Comparison of ENCODE assay signal across 1 cellular context in the genomic region with DNA sequence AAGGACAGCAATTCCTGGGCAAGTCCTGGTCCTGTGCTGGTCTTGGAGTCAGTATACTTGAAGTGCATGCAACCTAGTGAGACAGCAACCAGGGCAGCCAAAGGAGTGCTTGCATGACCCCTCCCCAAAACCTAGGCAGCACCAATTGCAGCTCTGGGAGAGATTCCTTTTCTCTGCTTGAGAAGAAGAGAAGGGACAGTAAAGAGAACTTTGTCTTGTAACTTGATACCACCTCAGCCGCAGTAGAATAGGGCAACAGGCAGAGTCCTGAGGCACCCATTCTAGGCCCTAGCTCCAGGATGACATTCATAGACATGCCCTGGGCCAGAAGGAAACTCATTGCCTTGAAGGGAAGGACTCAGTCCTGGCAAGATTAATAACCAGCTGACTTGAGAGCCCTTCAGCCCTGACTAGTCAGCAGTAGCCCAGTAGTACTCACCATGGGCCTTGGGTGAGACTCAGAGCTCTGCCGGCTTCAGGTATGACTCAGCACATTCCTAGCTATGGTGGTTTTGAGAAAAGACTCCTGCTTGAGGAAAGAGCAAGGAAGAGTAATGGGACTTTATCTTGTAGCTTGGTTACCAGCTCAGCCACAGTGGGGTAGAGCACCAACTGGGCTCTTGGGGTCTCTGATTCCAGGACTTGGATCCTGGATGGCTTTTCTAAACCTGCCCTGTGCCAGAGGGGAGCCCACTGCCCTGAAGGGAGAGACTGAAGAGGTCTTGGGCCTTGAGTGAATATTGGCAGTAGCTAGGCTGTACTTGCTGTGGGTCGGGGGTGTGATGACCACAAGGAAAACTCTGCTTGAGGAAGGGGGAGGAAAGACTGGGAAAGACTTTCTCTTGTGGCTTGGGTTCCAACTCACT.
TF ChIP-seq lines count a peak whose summit lies in the region.

No MANE protein-coding gene starts in this region.

TF ChIP-seq in K562, 482 proteins besides CTCF, POLR2A, EP300 and RAD21 (continued from another document and continues in another):
- TF ChIP-seq, protein P1, sequence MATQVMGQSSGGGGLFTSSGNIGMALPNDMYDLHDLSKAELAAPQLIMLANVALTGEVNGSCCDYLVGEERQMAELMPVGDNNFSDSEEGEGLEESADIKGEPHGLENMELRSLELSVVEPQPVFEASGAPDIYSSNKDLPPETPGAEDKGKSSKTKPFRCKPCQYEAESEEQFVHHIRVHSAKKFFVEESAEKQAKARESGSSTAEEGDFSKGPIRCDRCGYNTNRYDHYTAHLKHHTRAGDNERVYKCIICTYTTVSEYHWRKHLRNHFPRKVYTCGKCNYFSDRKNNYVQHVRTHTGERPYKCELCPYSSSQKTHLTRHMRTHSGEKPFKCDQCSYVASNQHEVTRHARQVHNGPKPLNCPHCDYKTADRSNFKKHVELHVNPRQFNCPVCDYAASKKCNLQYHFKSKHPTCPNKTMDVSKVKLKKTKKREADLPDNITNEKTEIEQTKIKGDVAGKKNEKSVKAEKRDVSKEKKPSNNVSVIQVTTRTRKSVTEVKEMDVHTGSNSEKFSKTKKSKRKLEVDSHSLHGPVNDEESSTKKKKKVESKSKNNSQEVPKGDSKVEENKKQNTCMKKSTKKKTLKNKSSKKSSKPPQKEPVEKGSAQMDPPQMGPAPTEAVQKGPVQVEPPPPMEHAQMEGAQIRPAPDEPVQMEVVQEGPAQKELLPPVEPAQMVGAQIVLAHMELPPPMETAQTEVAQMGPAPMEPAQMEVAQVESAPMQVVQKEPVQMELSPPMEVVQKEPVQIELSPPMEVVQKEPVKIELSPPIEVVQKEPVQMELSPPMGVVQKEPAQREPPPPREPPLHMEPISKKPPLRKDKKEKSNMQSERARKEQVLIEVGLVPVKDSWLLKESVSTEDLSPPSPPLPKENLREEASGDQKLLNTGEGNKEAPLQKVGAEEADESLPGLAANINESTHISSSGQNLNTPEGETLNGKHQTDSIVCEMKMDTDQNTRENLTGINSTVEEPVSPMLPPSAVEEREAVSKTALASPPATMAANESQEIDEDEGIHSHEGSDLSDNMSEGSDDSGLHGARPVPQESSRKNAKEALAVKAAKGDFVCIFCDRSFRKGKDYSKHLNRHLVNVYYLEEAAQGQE (CRISPR knock-in tag; IDR thresholded peaks at IDR 0.05; ENCODE audit: low read depth) = no peak
- TF ChIP-seq SMARCA4 (IDR thresholded peaks at IDR 0.05) = peak; percentile 91
- TF ChIP-seq, protein P2, sequence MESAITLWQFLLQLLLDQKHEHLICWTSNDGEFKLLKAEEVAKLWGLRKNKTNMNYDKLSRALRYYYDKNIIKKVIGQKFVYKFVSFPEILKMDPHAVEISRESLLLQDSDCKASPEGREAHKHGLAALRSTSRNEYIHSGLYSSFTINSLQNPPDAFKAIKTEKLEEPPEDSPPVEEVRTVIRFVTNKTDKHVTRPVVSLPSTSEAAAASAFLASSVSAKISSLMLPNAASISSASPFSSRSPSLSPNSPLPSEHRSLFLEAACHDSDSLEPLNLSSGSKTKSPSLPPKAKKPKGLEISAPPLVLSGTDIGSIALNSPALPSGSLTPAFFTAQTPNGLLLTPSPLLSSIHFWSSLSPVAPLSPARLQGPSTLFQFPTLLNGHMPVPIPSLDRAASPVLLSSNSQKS (CRISPR knock-in tag; IDR thresholded peaks at IDR 0.05) = 0 out of 2 replicates have a peak, but pooled peaks have one; percentile 46
- no peak for TF ChIP-seq NR3C1 (CRISPR knock-in tag; IDR thresholded peaks at IDR 0.05)
- TF ChIP-seq SRSF3 (IDR thresholded peaks at IDR 0.05; ENCODE audit: insufficient read depth, low read length) = no peak
- peak; percentile 66; the same call in 1 of the 2 replicates for TF ChIP-seq ZNF41 (CRISPR knock-in tag; conservative IDR thresholded peaks at IDR 0.05)
- TF ChIP-seq ASH1L (IDR thresholded peaks at IDR 0.05; ENCODE audit: borderline replicate concordance, low read depth, partially characterized antibody) = no peak
- TF ChIP-seq POLR2G (IDR thresholded peaks at IDR 0.05; ENCODE audit: low read depth, low read length) = no peak
- no peak for TF ChIP-seq TGIF2 (CRISPR knock-in tag; IDR thresholded peaks at IDR 0.05)
- TF ChIP-seq MEF2A (IDR thresholded peaks at IDR 0.05; ENCODE audit: control insufficient read depth, low read depth, low read length) = no peak
- TF ChIP-seq SAP30 (IDR thresholded peaks at IDR 0.05; ENCODE audit: borderline replicate concordance, insufficient read depth, low read depth, low read length, poor library complexity, severe bottlenecking) = no peak
- TF ChIP-seq, protein P3, sequence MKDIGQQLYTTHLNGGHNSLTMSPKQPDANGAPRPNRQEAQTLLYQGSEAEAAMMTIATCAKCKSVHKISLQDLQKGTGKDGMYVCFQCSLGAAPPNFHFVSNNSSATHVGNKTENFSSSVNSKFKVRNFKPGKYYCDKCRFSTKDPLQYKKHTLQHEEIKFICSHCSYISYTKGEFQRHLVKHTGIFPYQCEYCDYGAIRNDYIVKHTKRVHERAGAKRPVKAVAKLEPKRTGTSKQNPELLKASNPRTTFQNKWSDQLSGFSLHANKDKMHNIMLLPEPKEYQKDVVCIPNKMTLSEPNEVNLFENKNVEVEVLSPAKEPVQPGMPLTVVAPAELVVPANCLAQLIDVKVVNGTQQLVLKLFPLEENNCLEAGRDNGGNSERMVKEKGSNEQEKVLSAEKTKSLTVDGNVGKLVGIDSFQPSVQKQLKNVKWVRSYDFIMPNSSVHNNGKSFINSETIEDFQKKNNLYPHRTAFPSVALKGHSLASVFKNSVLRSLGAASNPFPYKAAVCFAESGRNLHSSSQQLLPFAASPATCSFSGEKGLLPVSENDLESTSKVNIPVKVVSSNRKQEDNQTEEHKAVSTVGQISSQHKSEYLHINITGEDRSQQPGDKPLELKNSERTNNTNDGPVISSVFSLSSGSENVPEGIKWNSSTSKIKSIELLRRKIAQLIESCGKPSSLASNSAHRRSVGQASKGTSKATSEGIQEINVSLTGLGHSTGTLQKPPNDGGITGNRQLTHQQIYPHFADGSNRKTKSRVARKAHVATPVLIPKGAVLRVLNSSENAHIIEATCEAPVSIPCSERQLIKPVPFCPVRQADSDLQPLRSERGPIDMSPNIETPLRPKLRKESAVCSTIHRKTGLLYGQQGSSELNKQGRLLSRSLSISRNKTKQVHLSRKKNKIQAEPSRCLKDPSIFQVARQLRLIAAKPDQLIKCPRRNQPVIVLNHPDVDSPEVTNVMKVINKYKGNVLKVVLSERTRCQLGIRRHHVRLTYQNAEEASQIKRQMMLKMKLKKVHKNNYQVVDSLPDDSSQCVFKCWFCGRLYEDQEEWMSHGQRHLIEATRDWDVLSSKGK (CRISPR knock-in tag; IDR thresholded peaks at IDR 0.05) = no peak
- no peak for TF ChIP-seq ZNF324 (CRISPR knock-in tag; IDR thresholded peaks at IDR 0.05)
- TF ChIP-seq CHCHD3 (CRISPR knock-in tag; IDR thresholded peaks at IDR 0.05) = no peak
- TF ChIP-seq CHD4 (IDR thresholded peaks at IDR 0.05; ENCODE audit: insufficient read depth, insufficient replicate concordance, low read depth, low read length, poor library complexity, severe bottlenecking) = no peak
- no peak for TF ChIP-seq SMAD1 (IDR thresholded peaks at IDR 0.05; ENCODE audit: low read depth, low read length, partially characterized antibody)
- TF ChIP-seq TSC22D4 (tag; IDR thresholded peaks at IDR 0.05) = no peak
- peak; percentile 34; the same call in 1 of the 2 replicates for TF ChIP-seq BHLHE40 (IDR thresholded peaks at IDR 0.05; ENCODE audit: low read length)
- no peak for TF ChIP-seq ZNF232 (CRISPR knock-in tag; IDR thresholded peaks at IDR 0.05)
- TF ChIP-seq, protein P4, sequence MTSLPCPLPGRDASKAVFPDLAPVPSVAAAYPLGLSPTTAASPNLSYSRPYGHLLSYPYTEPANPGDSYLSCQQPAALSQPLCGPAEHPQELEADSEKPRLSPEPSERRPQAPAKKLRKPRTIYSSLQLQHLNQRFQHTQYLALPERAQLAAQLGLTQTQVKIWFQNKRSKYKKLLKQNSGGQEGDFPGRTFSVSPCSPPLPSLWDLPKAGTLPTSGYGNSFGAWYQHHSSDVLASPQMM (CRISPR knock-in tag; IDR thresholded peaks at IDR 0.05) = no peak
- no peak for TF ChIP-seq EWSR1 (IDR thresholded peaks at IDR 0.05; ENCODE audit: borderline replicate concordance, low read depth, partially characterized antibody)
- TF ChIP-seq NUFIP1 (IDR thresholded peaks at IDR 0.05; ENCODE audit: partially characterized antibody) = no peak
- no peak for TF ChIP-seq TCFL5 (CRISPR knock-in tag; conservative IDR thresholded peaks at IDR 0.05)
- no peak for TF ChIP-seq SRSF1 (IDR thresholded peaks at IDR 0.05; ENCODE audit: low read depth, low read length)
- TF ChIP-seq, protein P5, sequence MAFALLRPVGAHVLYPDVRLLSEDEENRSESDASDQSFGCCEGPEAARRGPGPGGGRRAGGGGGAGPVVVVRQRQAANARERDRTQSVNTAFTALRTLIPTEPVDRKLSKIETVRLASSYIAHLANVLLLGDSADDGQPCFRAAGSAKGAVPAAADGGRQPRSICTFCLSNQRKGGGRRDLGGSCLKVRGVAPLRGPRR (CRISPR knock-in tag; IDR thresholded peaks at IDR 0.05) = no peak
- 0 out of 2 replicates have a peak, but pooled peaks have one; percentile 43 for TF ChIP-seq ZNF583 (CRISPR knock-in tag; IDR thresholded peaks at IDR 0.05)
- no peak for TF ChIP-seq STAT5B (CRISPR knock-in tag; IDR thresholded peaks at IDR 0.05)
- TF ChIP-seq RBBP5 (IDR thresholded peaks at IDR 0.05; ENCODE audit: borderline replicate concordance, insufficient read depth, low read length, poor library complexity, severe bottlenecking) = no peak
- no peak for TF ChIP-seq SMAD2 (IDR thresholded peaks at IDR 0.05; ENCODE audit: low read depth, low read length)
- TF ChIP-seq, protein P6, sequence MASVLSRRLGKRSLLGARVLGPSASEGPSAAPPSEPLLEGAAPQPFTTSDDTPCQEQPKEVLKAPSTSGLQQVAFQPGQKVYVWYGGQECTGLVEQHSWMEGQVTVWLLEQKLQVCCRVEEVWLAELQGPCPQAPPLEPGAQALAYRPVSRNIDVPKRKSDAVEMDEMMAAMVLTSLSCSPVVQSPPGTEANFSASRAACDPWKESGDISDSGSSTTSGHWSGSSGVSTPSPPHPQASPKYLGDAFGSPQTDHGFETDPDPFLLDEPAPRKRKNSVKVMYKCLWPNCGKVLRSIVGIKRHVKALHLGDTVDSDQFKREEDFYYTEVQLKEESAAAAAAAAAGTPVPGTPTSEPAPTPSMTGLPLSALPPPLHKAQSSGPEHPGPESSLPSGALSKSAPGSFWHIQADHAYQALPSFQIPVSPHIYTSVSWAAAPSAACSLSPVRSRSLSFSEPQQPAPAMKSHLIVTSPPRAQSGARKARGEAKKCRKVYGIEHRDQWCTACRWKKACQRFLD (CRISPR knock-in tag; IDR thresholded peaks at IDR 0.05) = peak; percentile 67
- no peak for TF ChIP-seq ETV6 (IDR thresholded peaks at IDR 0.05; ENCODE audit: borderline replicate concordance in 1 of 2, low read depth in 2 of 2, low read length in 1 of 2)
- no peak for TF ChIP-seq ETV6 (CRISPR knock-in tag; IDR thresholded peaks at IDR 0.05; ENCODE audit: borderline replicate concordance)
- no peak for TF ChIP-seq ZNF274 (IDR thresholded peaks at IDR 0.05; ENCODE audit: borderline replicate concordance, low read depth, low read length)
- TF ChIP-seq, protein P7, sequence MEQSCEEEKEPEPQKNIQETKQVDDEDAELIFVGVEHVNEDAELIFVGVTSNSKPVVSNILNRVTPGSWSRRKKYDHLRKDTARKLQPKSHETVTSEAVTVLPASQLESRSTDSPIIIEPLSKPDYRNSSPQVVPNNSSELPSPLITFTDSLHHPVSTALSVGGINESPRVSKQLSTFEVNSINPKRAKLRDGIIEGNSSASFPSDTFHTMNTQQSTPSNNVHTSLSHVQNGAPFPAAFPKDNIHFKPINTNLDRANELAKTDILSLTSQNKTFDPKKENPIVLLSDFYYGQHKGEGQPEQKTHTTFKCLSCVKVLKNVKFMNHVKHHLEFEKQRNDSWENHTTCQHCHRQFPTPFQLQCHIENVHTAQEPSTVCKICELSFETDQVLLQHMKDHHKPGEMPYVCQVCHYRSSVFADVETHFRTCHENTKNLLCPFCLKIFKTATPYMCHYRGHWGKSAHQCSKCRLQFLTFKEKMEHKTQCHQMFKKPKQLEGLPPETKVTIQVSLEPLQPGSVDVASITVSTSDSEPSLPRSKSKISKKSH (CRISPR knock-in tag; IDR thresholded peaks at IDR 0.05) = no peak
- TF ChIP-seq GABPB1 (CRISPR knock-in tag; IDR thresholded peaks at IDR 0.05) = no peak
- no peak for TF ChIP-seq FOXA3 (CRISPR knock-in tag; conservative IDR thresholded peaks at IDR 0.05 in 1 of 2, IDR thresholded peaks at IDR 0.05 in 1 of 2)
- TF ChIP-seq RHOXF2B (CRISPR knock-in tag; conservative IDR thresholded peaks at IDR 0.05) = no peak
- no peak for TF ChIP-seq CBX2 (IDR thresholded peaks at IDR 0.05; ENCODE audit: insufficient read depth, low read length, poor library complexity, severe bottlenecking)
- TF ChIP-seq ZNF561 (CRISPR knock-in tag; conservative IDR thresholded peaks at IDR 0.05) = no peak
- no peak for TF ChIP-seq CBFB (CRISPR knock-in tag; IDR thresholded peaks at IDR 0.05)
- TF ChIP-seq HNRNPK (IDR thresholded peaks at IDR 0.05; ENCODE audit: low read depth, low read length, poor library complexity, severe bottlenecking) = no peak
- TF ChIP-seq MYBL2 (IDR thresholded peaks at IDR 0.05; ENCODE audit: low read depth) = no peak
- TF ChIP-seq MYBL2 (CRISPR knock-in tag; IDR thresholded peaks at IDR 0.05; ENCODE audit: borderline replicate concordance) = no peak
- TF ChIP-seq BRD9 (IDR thresholded peaks at IDR 0.05; ENCODE audit: low read depth, partially characterized antibody) = peak; percentile 64
- no peak for TF ChIP-seq CREB1 (IDR thresholded peaks at IDR 0.05)
- no peak for TF ChIP-seq CREB1 (CRISPR knock-in tag; IDR thresholded peaks at IDR 0.05)
- TF ChIP-seq CHD2 (IDR thresholded peaks at IDR 0.05; ENCODE audit: low read depth, low read length) = 0 out of 2 replicates have a peak, but pooled peaks have one; percentile 13
- peak; percentile 100 for TF ChIP-seq MAFG (tag; conservative IDR thresholded peaks at IDR 0.05)
- TF ChIP-seq, protein P8, sequence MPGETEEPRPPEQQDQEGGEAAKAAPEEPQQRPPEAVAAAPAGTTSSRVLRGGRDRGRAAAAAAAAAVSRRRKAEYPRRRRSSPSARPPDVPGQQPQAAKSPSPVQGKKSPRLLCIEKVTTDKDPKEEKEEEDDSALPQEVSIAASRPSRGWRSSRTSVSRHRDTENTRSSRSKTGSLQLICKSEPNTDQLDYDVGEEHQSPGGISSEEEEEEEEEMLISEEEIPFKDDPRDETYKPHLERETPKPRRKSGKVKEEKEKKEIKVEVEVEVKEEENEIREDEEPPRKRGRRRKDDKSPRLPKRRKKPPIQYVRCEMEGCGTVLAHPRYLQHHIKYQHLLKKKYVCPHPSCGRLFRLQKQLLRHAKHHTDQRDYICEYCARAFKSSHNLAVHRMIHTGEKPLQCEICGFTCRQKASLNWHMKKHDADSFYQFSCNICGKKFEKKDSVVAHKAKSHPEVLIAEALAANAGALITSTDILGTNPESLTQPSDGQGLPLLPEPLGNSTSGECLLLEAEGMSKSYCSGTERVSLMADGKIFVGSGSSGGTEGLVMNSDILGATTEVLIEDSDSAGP (CRISPR knock-in tag; IDR thresholded peaks at IDR 0.05) = no peak
